Comparison of ENCODE assay signal across 16 cellular contexts in the genomic region with DNA sequence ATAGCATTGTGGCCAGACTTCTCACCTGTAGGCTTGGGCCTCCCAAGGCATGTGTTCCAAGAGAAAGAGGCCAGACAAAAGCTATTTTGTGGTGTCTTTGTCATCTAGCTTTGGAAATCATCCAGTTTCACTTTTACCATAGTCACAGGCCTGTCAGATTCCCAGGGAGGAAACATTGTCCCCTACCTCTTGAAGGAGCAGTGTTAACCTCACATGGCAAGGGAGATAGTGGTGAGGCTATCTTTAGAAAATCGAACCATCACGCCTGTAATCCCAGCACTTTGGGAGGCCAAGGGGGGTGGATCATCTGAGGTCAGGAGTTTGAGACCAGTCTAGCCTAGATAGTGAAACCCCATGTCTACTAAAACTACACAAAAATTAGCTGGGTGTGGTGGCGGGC.
"Had no signal": no experiment of that assay in that cellular context is flagged by ENCODE, and none has a peak within 500 bp of the region (broad histone marks: within the 10 kb centered on the region; RNA-seq: fewer than 3 reads in every experiment).

No MANE protein-coding gene starts in this region.

- H3K27me3 ChIP-seq: tibial artery, vagina had no signal

- H3K27ac ChIP-seq: tibial artery, upper lobe of right lung, vagina had no signal

- H3K9me3 ChIP-seq: psoas muscle, tibial artery, upper lobe of right lung, vagina had no signal

- H3K4me1 ChIP-seq: tibial artery, upper lobe of right lung, vagina had no signal

- DNase-seq: effector memory CD4-positive, alpha-beta T cell; immature natural killer cell; left ventricle myocardium superior; mesendoderm; naive B cell; psoas muscle; retina; spleen; stimulated activated CD4-positive, alpha-beta T cell treated with anti-CD3 and anti-CD28 coated beads, Interleukin-15, amount 100 ng/mL, for 24 hours; stimulated activated CD4-positive, alpha-beta T cell treated with anti-CD3 and anti-CD28 coated beads, Interleukin-1b, Interleukin-23, amount 100 ng/mL, for 48 hours; stimulated activated CD4-positive, alpha-beta T cell treated with anti-CD3 and anti-CD28 coated beads, Interleukin-4, amount 100 ng/mL, for 24 hours; tibial artery; upper lobe of right lung had no signal

- H3K36me3 ChIP-seq: spleen, tibial artery, upper lobe of right lung, vagina had no signal

- FAIRE-seq: endometrium, keratinocyte had no signal

- H3K4me3 ChIP-seq: psoas muscle, spleen, tibial artery, upper lobe of right lung, vagina had no signal
